1 cellular context compared by ENCODE assay signal in genomic region chr2:169693344-169693743, GRCh38.
TF ChIP-seq lines count a peak whose summit lies in the region.

No MANE protein-coding gene starts in this region.

TF ChIP-seq in HEK293, 187 proteins besides CTCF, POLR2A, EP300 and RAD21 (continued from another document):
- TF ChIP-seq ZNF324 (tag by site-specific recombination; IDR thresholded peaks at IDR 0.05) (no peak), ZBTB7A (tag by site-specific recombination; IDR thresholded peaks at IDR 0.05; ENCODE audit: low read depth) (no peak), ZNF629 (tag by site-specific recombination; IDR thresholded peaks at IDR 0.05) (no peak), RBAK (tag by site-specific recombination; IDR thresholded peaks at IDR 0.05) (no peak), ZNF404 (tag by site-specific recombination; IDR thresholded peaks at IDR 0.05) (no peak), ZBTB1 (tag by site-specific recombination; IDR thresholded peaks at IDR 0.05) (no peak), MEIS1 (CRISPR knock-in tag; IDR thresholded peaks at IDR 0.05; ENCODE audit: borderline replicate concordance) (no peak)
